16 cellular contexts compared by ENCODE assay signal in the genomic region with DNA sequence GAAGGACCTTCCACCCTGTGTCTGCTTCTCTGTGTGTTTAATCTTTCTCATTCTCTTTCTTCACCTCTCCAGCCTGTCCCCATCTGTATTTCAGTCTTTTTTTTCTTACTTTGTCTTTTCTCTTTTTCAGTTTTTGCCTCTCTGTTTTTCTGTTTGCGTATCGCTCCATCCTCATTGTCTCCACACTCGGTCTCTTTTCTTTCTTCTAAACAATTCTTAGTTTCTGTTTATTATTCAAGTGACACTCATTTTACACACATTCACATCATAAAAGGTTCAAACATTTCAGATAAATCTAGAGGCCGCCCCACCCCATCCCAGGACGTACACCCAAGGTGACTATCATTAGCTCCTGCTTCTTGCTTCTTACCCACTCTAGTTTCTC. TPM values are rescaled to one million over a fixed set of nuclear protein-coding genes. Genes with fewer than 3 reads are reported as not detected.
"Had no signal": no experiment of that assay in that cellular context is flagged by ENCODE, and none has a peak within 500 bp of the region (broad histone marks: within the 10 kb centered on the region; RNA-seq: fewer than 3 reads in every experiment).

No MANE protein-coding gene starts in this region.

- H3K36me3 ChIP-seq: pancreas, sigmoid colon, spleen, thoracic aorta, upper lobe of right lung had no signal

- H3K27ac ChIP-seq: body of pancreas, coronary artery, pancreas, sigmoid colon, spleen, thoracic aorta, upper lobe of right lung had no signal

- H3K27ac Mint-ChIP-seq: activated naive CD4-positive, alpha-beta T cell treated with anti-CD3 and anti-CD28 coated beads for 36 hours; activated T-helper 17 cell treated with anti-CD3 and anti-CD28 coated beads, Interleukin-2, amount 50 U/mL, for 72 hours had no signal

- H3K4me3 ChIP-seq: body of pancreas, coronary artery, pancreas, sigmoid colon, spleen, thoracic aorta, upper lobe of right lung had no signal

- H3K4me3 Mint-ChIP-seq: activated naive CD4-positive, alpha-beta T cell treated with anti-CD3 and anti-CD28 coated beads for 36 hours; activated T-helper 17 cell treated with anti-CD3 and anti-CD28 coated beads, Interleukin-2, amount 50 U/mL, for 72 hours; central memory CD8-positive, alpha-beta T cell had no signal

- DNase-seq: activated CD4-positive, alpha-beta T cell treated with anti-CD3 and anti-CD28 coated beads for 4 hours; activated naive CD4-positive, alpha-beta T cell treated with anti-CD3 and anti-CD28 coated beads for 36 hours; body of pancreas; foreskin fibroblast; midbrain; sigmoid colon; spleen; T-helper 2 cell; upper lobe of right lung had no signal

- ATAC-seq: activated T-helper 17 cell treated with anti-CD3 and anti-CD28 coated beads, Interleukin-2, amount 50 U/mL, for 72 hours; body of pancreas; pancreas; upper lobe of right lung had no signal

- H3K9me3 ChIP-seq: body of pancreas, pancreas, sigmoid colon, thoracic aorta, upper lobe of right lung had no signal

- H3K9me3 Mint-ChIP-seq: activated naive CD4-positive, alpha-beta T cell treated with anti-CD3 and anti-CD28 coated beads for 36 hours; activated T-helper 17 cell treated with anti-CD3 and anti-CD28 coated beads, Interleukin-2, amount 50 U/mL, for 72 hours; central memory CD8-positive, alpha-beta T cell had no signal

RNA-seq across cellular contexts. Expression of a gene that starts 9.8 kb away (rescaled TPM):
- total RNA-seq: activated naive CD4-positive, alpha-beta T cell treated with anti-CD3 and anti-CD28 coated beads for 36 hours; activated T-helper 17 cell treated with anti-CD3 and anti-CD28 coated beads, Interleukin-2, amount 50 U/mL, for 72 hours; body of pancreas; endothelial cell of umbilical vein; myocyte; pancreas; thoracic aorta; upper lobe of right lung had no signal
- polyA plus RNA-seq: endothelial cell of umbilical vein, pancreas, sigmoid colon had no signal
